8 cellular contexts compared by ENCODE assay signal in the genomic region with DNA sequence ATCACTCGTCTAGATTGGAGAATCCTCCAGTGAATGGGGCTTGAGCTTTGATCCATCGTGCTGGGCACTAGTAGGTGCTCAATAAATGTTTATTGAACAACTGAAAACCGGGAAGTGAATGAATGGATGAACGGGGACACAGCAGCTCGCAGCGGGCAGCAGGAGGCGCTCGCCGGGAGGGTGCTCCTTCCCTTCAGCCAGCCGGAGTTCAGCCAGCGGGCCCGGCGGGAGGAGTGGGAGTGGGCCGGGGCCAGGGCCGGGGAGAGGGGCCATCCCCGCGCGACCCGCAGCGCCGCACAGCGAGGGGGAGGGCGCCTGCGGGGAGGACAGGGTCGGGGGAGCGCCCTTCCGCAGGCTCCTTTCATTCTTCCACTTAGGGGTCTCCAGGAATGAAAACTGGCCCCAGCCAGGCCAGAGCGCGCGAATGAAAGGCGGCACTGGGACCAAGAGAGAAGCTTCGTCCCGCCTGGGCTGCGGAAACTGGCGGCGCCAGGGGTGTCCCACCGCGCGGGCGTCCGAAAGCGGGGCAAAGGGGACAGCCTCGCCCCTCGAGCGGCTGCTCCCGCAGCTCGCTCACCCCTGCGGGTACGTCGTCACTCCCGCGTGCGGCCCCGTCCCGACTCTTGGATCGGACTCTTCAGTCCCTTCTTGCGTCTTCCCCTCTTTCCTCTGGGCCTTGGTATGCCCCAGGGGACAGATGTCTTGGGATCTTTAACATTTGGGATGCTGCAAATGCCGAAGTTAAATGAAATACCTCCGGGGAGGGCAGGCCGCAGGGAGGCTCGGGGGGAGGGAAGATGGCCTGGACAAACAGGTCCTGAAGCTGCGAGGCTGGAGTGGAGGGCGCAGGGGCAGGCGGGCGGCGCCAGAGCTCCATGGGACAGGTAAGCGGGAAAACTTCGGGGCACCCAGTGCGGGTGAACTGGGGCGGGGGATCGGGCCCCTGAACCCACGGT. TPM values are rescaled to one million over a fixed set of nuclear protein-coding genes. Genes with fewer than 3 reads are reported as not detected.
DNase-seq lines count a peak whose midpoint lies in the region; ATAC-seq, FAIRE-seq and TF ChIP-seq lines count a peak whose summit lies in the region.

No MANE protein-coding gene starts in this region.

- CTCF ChIA-PET in PC-9 (lab: Charles Lee): no interaction called here

- WGBS in mesendoderm (ENCODE audit: extremely low coverage, insufficient coverage, low lambda C conversion rate): no CpG with 5 or more reads among the region's 72 CpGs

- peak overlapping the region; percentile 85 for H3K4ac ChIP-seq in mesendoderm (ENCODE audit: low read depth, low read length)

- peak; percentile 72 for DNase-seq in D341Med (ENCODE audit: low spot score)
- peak; percentile 96 for DNase-seq in GOT3 (lab: John Stamatoyannopoulos, UW)
- DNase-seq in PC-9: peak; percentile 61 to 63
- DNase-seq in ecto neural progenitor cell (ENCODE audit: low spot score): peak; percentile 89
- peak; percentile 97 for DNase-seq in mesendoderm
- peak; percentile 71 for DNase-seq in urothelium cell line (ENCODE audit: low spot score)

- POLR2A ChIA-PET in PC-9 (lab: Charles Lee; ENCODE audit: unreplicated experiment): no interaction called here

- H2BK5ac ChIP-seq in mesendoderm (ENCODE audit: low read length): peak overlapping the region; percentile 96

- intact Hi-C loops in PC-9 (cut with micrococcal nuclease; ENCODE audit: unreplicated experiment): loop anchor here (2.0 kb wide), 1 partner anchor 152 kb away; no protein-coding TSS in a partner anchor

- no peak overlapping the region for H4K5ac ChIP-seq in mesendoderm (ENCODE audit: low read length)

- ATAC-seq in GM21381 (IDR thresholded peaks at IDR 0.05; ENCODE audit: unreplicated experiment): no peak
- ATAC-seq in GM21825 (IDR thresholded peaks at IDR 0.05; ENCODE audit: unreplicated experiment): no peak

- no peaks in the 10 kb centered on the region for H3K36me3 ChIP-seq in PC-9 (ENCODE audit: low read depth)
- no peaks in the 10 kb centered on the region for H3K36me3 ChIP-seq in mesendoderm (ENCODE audit: control insufficient read depth, insufficient read depth, low read length)

- H3K4me2 ChIP-seq in PC-9: peak overlapping the region; percentile 99
- peak overlapping the region; percentile 78 for H3K4me2 ChIP-seq in mesendoderm (ENCODE audit: low read length)

- H3K4me1 ChIP-seq in PC-9 (replicated peaks; ENCODE audit: insufficient read depth): peaks cover 66% of the 10 kb centered on the region
- peaks cover 23% of the 10 kb centered on the region for H3K4me1 ChIP-seq in mesendoderm (ENCODE audit: control insufficient read depth, low read depth, low read length)

- BruUV-seq in PC-9 (replicated peaks; lab: Mats Ljungman, UMichigan): no TSS peak

- H2BK15ac ChIP-seq in mesendoderm (replicated peaks; ENCODE audit: low read depth): no peak overlapping the region

- peak overlapping the region; percentile 66 for H3K4me3 ChIP-seq in PC-9
- H3K4me3 ChIP-seq in mesendoderm (ENCODE audit: low read length): peak overlapping the region; percentile 60

- H4K20me1 ChIP-seq in PC-9 (ENCODE audit: insufficient read depth): no peaks in the 10 kb centered on the region

- no peaks in the 10 kb centered on the region for H3K9me3 ChIP-seq in PC-9 (ENCODE audit: insufficient read depth, low read depth)

- peak overlapping the region; percentile 22 for H2AK5ac ChIP-seq in mesendoderm (ENCODE audit: low read length)

- H3K27ac ChIP-seq in PC-9: peak overlapping the region; percentile 76
- H3K27ac ChIP-seq in mesendoderm (ENCODE audit: low read depth, low read length): peak overlapping the region; percentile 97

- peak overlapping the region; percentile 98 for H3K56ac ChIP-seq in mesendoderm (ENCODE audit: low read length)

- peak overlapping the region; percentile 98 for H3K9ac ChIP-seq in mesendoderm (ENCODE audit: low read length)

- H3K79me1 ChIP-seq in mesendoderm (ENCODE audit: low read length): peaks cover 14% of the 10 kb centered on the region

- peaks cover 20% of the 10 kb centered on the region for H3K79me2 ChIP-seq in PC-9 (ENCODE audit: low read depth)
- H3K79me2 ChIP-seq in mesendoderm (ENCODE audit: control insufficient read depth, insufficient read depth, low read length): peaks cover 41% of the 10 kb centered on the region

- H4K8ac ChIP-seq in mesendoderm (ENCODE audit: low read depth, low read length): peak overlapping the region; percentile 7

- no peak overlapping the region for H3K23ac ChIP-seq in mesendoderm (ENCODE audit: low read length)

- TF ChIP-seq CTCF in PC-9 (conservative IDR thresholded peaks at IDR 0.05): peak; percentile 66; the same call in 1 of the 2 replicates

- no peaks in the 10 kb centered on the region for H3K9me2 ChIP-seq in PC-9 (ENCODE audit: insufficient read depth)

- H3K27me3 ChIP-seq in PC-9 (ENCODE audit: insufficient read depth, low read depth): no peaks in the 10 kb centered on the region
- no peaks in the 10 kb centered on the region for H3K27me3 ChIP-seq in mesendoderm (ENCODE audit: insufficient read depth, low read length, poor library complexity)

- peak overlapping the region; percentile 89 for H2AFZ ChIP-seq in PC-9

- H3F3A ChIP-seq in PC-9 (ENCODE audit: insufficient read depth, low read depth): peaks cover 30% of the 10 kb centered on the region

- peak; percentile 63 for FAIRE-seq in urothelium cell line (lab: Jason Lieb, UNC)

- H3K18ac ChIP-seq in mesendoderm (ENCODE audit: low read length): peak overlapping the region; percentile 84

- peak overlapping the region; percentile 98 for H2BK120ac ChIP-seq in mesendoderm (ENCODE audit: low read depth, low read length)

RNA-seq across cellular contexts. Expression of a gene that starts 3.6 kb away (rescaled TPM):
- total RNA-seq in PC-9 (2021): 49.8 and 64.8 TPM in 2 replicates
- polyA plus RNA-seq in mesendoderm (2013, experiment 1 of 2): 34.9 TPM
- 36.1 TPM for polyA plus RNA-seq in mesendoderm (2013, experiment 2 of 2)

RNA-seq across cellular contexts. Expression of a gene that starts 18.3 kb away (rescaled TPM):
- not detected in 2 replicates for total RNA-seq in PC-9 (2021)
- not detected for polyA plus RNA-seq in mesendoderm (2013, experiment 1 of 2)
- polyA plus RNA-seq in mesendoderm (2013, experiment 2 of 2): not detected
